In the genomic region with DNA sequence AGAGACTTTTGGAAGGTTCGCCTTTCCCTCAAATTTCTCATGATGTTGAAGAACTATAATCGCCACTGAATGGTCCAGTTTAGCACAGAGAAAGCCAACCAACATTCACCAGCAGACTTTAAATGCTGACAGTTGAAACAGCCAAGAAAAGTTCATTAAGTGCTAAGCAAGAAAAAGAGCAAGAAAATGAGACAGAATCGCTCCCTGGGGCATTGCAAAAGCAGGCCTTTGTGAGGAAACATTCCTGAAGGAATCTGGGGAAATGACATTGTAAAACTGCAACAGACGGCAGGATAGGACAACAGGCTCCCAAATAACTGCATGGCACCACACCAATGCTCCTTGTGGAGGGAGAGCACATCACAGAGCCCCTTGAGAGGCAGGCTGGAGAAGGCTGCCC, we compare ENCODE assay signal across 12 cellular contexts.
DNase-seq lines count a peak whose midpoint lies in the region; ATAC-seq and TF ChIP-seq lines count a peak whose summit lies in the region.
"Had no signal": no experiment of that assay in that cellular context is flagged by ENCODE, and none has a peak within 500 bp of the region (broad histone marks: within the 10 kb centered on the region; RNA-seq: fewer than 3 reads in every experiment).

No MANE protein-coding gene starts in this region.

- CTCF ChIA-PET in HEK293T (lab: Yijun Ruan, JAX), result no interaction called here

- no peak overlapping the region for H3K4me3 Mint-ChIP-seq in glutamatergic neuron (ENCODE audit: unreplicated experiment)
- H3K4me3 Mint-ChIP-seq: activated CD4-positive, alpha-beta memory T cell treated with anti-CD3 and anti-CD28 coated beads, Interleukin-2, amount 10 ng/mL, durations not matched to agents 7 days and 5 days; activated naive CD8-positive, alpha-beta T cell treated with anti-CD3 and anti-CD28 coated beads, Interleukin-2, amount 10 ng/mL, durations not matched to agents 7 days and 5 days had no signal

- DNase-seq in HL-60 (ENCODE audit: low read depth in 1 of 2, low spot score in 1 of 2) (no peak), fibroblast of the aortic adventitia (ENCODE audit: low read depth) (peak; percentile 55), midbrain (lab: John Stamatoyannopoulos, UW) (peak; percentile 69), tibial artery (peak; percentile 80 to 81), EL (no peak), HEK293T (ENCODE audit: extremely low spot score) (no peak), glutamatergic neuron (no peak)
- DNase-seq: activated CD4-positive, alpha-beta memory T cell treated with anti-CD3 and anti-CD28 coated beads, Interleukin-2, amount 10 ng/mL, durations not matched to agents 7 days and 5 days; activated naive CD8-positive, alpha-beta T cell treated with anti-CD3 and anti-CD28 coated beads, Interleukin-2, amount 10 ng/mL, durations not matched to agents 7 days and 5 days; NCI-H187 treated with DMSO at 0.1 percent for 48 hours had no signal

- H3K27ac Mint-ChIP-seq in glutamatergic neuron (ENCODE audit: unreplicated experiment), result no peak overlapping the region
- H3K27ac Mint-ChIP-seq: activated CD4-positive, alpha-beta memory T cell treated with anti-CD3 and anti-CD28 coated beads, Interleukin-2, amount 10 ng/mL, durations not matched to agents 7 days and 5 days; activated naive CD8-positive, alpha-beta T cell treated with anti-CD3 and anti-CD28 coated beads, Interleukin-2, amount 10 ng/mL, durations not matched to agents 7 days and 5 days had no signal

- H3K4me1 ChIP-seq in tibial artery, result peaks cover 0 to 15% (median 4%) of the 10 kb centered on the region in 4 donors

- no peaks in the 10 kb centered on the region for H3K9me3 Mint-ChIP-seq in glutamatergic neuron (ENCODE audit: unreplicated experiment)
- H3K9me3 Mint-ChIP-seq: activated CD4-positive, alpha-beta memory T cell treated with anti-CD3 and anti-CD28 coated beads, Interleukin-2, amount 10 ng/mL, durations not matched to agents 7 days and 5 days; activated naive CD8-positive, alpha-beta T cell treated with anti-CD3 and anti-CD28 coated beads, Interleukin-2, amount 10 ng/mL, durations not matched to agents 7 days and 5 days had no signal

- TF ChIP-seq CTCF in HL-60 (IDR thresholded peaks at IDR 0.05; ENCODE audit: insufficient read depth, low read length) (no peak), fibroblast of the aortic adventitia (IDR thresholded peaks at IDR 0.05; ENCODE audit: insufficient read depth, low read length) (no peak), tibial artery (IDR thresholded peaks at IDR 0.05) (no peak), glutamatergic neuron (IDR thresholded peaks at IDR 0.05; ENCODE audit: partially characterized antibody, unreplicated experiment) (no peak)

- POLR2A ChIA-PET in HEK293T (lab: Yijun Ruan, JAX), result no interaction called here

- no peaks in the 10 kb centered on the region for H3K36me3 ChIP-seq in tibial artery
- H3K36me3 ChIP-seq: tibial nerve had no signal

- H3K4me3 ChIP-seq in HL-60 (replicated peaks; ENCODE audit: insufficient read depth, low read length) (no peak overlapping the region), fibroblast of the aortic adventitia (ENCODE audit: low read depth, low read length) (no peak overlapping the region), tibial artery (no peak overlapping the region)
- H3K4me3 ChIP-seq: tibial nerve had no signal

- no peaks in the 10 kb centered on the region for H3K9me3 ChIP-seq in tibial artery
- H3K9me3 ChIP-seq: tibial nerve had no signal

- intact Hi-C loops in tibial artery (cut with DNase I; ENCODE audit: low total_unique reads), result no loop called here

- H3K27me3 Mint-ChIP-seq in glutamatergic neuron (ENCODE audit: unreplicated experiment), result peaks cover 6% of the 10 kb centered on the region

- no peak for ATAC-seq in HG02588 (IDR thresholded peaks at IDR 0.05; ENCODE audit: unreplicated experiment)

- H3K36me3 Mint-ChIP-seq in glutamatergic neuron (ENCODE audit: unreplicated experiment), result no peaks in the 10 kb centered on the region

- H3K27me3 ChIP-seq in HL-60 (ENCODE audit: insufficient read depth, poor library complexity, severe bottlenecking) (no peaks in the 10 kb centered on the region), tibial artery (no peaks in the 10 kb centered on the region)
- H3K27me3 ChIP-seq: tibial nerve had no signal

- H3K4me1 Mint-ChIP-seq in glutamatergic neuron (ENCODE audit: low read depth, unreplicated experiment), result peaks cover 5% of the 10 kb centered on the region

- H3K27ac ChIP-seq in HL-60 (replicated peaks) (peak overlapping the region; percentile 88), tibial artery (peak overlapping the region in 1 of 2 donors; percentile 26)

TF ChIP-seq in HEK293T, 16 proteins besides CTCF, POLR2A, EP300 and RAD21:
- TF ChIP-seq FOXK2 (IDR thresholded peaks at IDR 0.05), result no peak
- TF ChIP-seq LEF1 (IDR thresholded peaks at IDR 0.05; ENCODE audit: borderline replicate concordance), result no peak
- no peak for TF ChIP-seq FOXA1 (IDR thresholded peaks at IDR 0.05)
- no peak for TF ChIP-seq NFRKB (IDR thresholded peaks at IDR 0.05)
- TF ChIP-seq FOXM1 (IDR thresholded peaks at IDR 0.05; ENCODE audit: borderline replicate concordance), result no peak
- TF ChIP-seq, protein P1, sequence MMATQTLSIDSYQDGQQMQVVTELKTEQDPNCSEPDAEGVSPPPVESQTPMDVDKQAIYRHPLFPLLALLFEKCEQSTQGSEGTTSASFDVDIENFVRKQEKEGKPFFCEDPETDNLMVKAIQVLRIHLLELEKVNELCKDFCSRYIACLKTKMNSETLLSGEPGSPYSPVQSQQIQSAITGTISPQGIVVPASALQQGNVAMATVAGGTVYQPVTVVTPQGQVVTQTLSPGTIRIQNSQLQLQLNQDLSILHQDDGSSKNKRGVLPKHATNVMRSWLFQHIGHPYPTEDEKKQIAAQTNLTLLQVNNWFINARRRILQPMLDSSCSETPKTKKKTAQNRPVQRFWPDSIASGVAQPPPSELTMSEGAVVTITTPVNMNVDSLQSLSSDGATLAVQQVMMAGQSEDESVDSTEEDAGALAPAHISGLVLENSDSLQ (IDR thresholded peaks at IDR 0.05), result no peak
- TF ChIP-seq CTBP1 (IDR thresholded peaks at IDR 0.05; ENCODE audit: borderline replicate concordance), result no peak
- TF ChIP-seq HDGF (IDR thresholded peaks at IDR 0.05; ENCODE audit: borderline replicate concordance), result no peak
- no peak for TF ChIP-seq ELF4 (IDR thresholded peaks at IDR 0.05)
- no peak for TF ChIP-seq SP1 (IDR thresholded peaks at IDR 0.05)
- no peak for TF ChIP-seq ZNF384 (IDR thresholded peaks at IDR 0.05)
- TF ChIP-seq SUZ12 (IDR thresholded peaks at IDR 0.05), result no peak
- TF ChIP-seq ARNT (IDR thresholded peaks at IDR 0.05), result no peak
- TF ChIP-seq BHLHE40 (IDR thresholded peaks at IDR 0.05; ENCODE audit: borderline replicate concordance), result no peak
- no peak for TF ChIP-seq L3MBTL2 (conservative IDR thresholded peaks at IDR 0.05)
- no peak for TF ChIP-seq TARDBP (IDR thresholded peaks at IDR 0.05)

Comparison
In these comparisons a context has a peak if more than half of its experiments do, and no peak if none do; other contexts are left out.
1. DNase-seq: peak in fibroblast of the aortic adventitia (single experiment), midbrain (single experiment) and tibial artery (2 of 2); none in HL-60 (0 of 2), EL (single experiment), HEK293T (single experiment) and glutamatergic neuron (single experiment).